9 cellular contexts compared by ENCODE assay signal in the genomic region with DNA sequence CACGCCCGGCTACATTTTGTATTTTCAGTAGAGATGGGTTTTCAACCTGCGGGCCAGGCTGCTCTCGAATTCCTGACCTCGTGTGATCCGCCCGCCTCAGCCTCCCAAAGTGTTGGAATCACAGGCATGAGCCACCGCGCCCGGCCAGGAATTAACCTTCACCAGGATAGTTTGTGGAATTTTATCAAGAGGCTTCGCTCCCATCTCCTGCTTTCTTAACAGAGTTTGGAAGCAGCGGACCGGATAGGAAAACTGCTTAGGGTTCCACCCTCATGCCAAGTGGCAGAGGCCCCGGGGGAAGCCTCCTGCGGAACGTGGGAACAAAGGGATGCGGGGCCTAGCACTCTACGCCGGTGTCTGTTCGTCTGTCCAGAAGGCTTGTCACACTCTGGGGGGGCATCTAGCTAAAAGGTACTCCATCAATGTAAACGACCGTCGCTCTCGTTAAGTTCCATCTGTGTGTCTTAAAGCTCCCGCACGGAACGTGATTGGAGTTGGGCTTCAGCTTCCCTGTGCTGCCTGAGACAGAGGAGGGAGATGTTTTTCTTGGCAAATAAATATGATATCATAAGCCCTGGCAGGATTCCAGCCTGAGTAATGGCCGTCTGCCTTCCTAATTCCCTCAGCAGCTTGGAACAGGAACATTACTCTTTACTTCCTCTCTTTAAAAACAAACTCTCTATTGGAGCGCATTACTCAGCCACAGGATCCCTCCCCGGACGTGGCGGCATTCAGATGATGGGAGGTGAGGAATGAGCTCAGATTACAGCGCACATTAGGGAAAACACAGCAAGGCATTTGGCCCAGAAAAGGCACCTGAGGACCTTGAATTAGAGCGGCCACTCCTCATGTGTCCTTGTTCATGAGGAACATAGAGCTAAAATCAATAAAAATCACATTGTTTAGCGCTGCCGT.
A peak's percentile ranks its signal among the peaks of the same experiment; 100 is the strongest.
DNase-seq lines count a peak whose midpoint lies in the region; ATAC-seq and TF ChIP-seq lines count a peak whose summit lies in the region.
"Had no signal": no experiment of that assay in that cellular context is flagged by ENCODE, and none has a peak within 500 bp of the region (broad histone marks: within the 10 kb centered on the region; RNA-seq: fewer than 3 reads in every experiment).

No MANE protein-coding gene starts in this region.

- intact Hi-C loops in testis (cut with DNase I; ENCODE audit: low total_unique reads): no loop called here
- intact Hi-C loops in activated CD4-positive, alpha-beta memory T cell treated with anti-CD3 and anti-CD28 coated beads for 36 hours (cut with micrococcal nuclease): no loop called here

- CTCF ChIA-PET in activated CD4-positive, alpha-beta memory T cell treated with anti-CD3 and anti-CD28 coated beads for 36 hours (lab: Charles Lee): no interaction called here

- H3K27me3 Mint-ChIP-seq in activated CD4-positive, alpha-beta memory T cell treated with anti-CD3 and anti-CD28 coated beads for 36 hours: no peaks in the 10 kb centered on the region

- TF ChIP-seq CTCF in testis (IDR thresholded peaks at IDR 0.05): no peak

- H3K9me3 ChIP-seq in testis: no peaks in the 10 kb centered on the region

- no peak for TF ChIP-seq POLR2A in testis (IDR thresholded peaks at IDR 0.05)

- H3K36me3 ChIP-seq in testis (ENCODE audit: low read depth, missing control alignments): no peaks in the 10 kb centered on the region
- H3K36me3 ChIP-seq: cardiac muscle cell had no signal

- H3K4me1 ChIP-seq in testis: peaks cover 4% of the 10 kb centered on the region

- H3K4me3 Mint-ChIP-seq in activated CD4-positive, alpha-beta memory T cell treated with anti-CD3 and anti-CD28 coated beads for 36 hours: no peak overlapping the region

- ATAC-seq in activated naive CD4-positive, alpha-beta T cell treated with anti-CD3 and anti-CD28 coated beads, Interleukin-2, amount 50 U/mL, for 72 hours: no peak

- H3K4me3 ChIP-seq in testis: peak overlapping the region; percentile 0 to 21
- H3K4me3 ChIP-seq: cardiac muscle cell had no signal

- H3K4me1 Mint-ChIP-seq in activated CD4-positive, alpha-beta memory T cell treated with anti-CD3 and anti-CD28 coated beads for 36 hours (ENCODE audit: low read depth): no peaks in the 10 kb centered on the region

- H3K27me3 ChIP-seq in testis: no peaks in the 10 kb centered on the region

- H3K27ac Mint-ChIP-seq in activated naive CD4-positive, alpha-beta T cell treated with anti-CD3 and anti-CD28 coated beads, Interleukin-2, amount 50 U/mL, for 72 hours: no peak overlapping the region
- H3K27ac Mint-ChIP-seq in activated CD4-positive, alpha-beta memory T cell treated with anti-CD3 and anti-CD28 coated beads for 36 hours: no peak overlapping the region

- peak overlapping the region in 1 of 2 donors; percentile 36 for H3K27ac ChIP-seq in testis
- H3K27ac ChIP-seq: cardiac muscle cell had no signal

- H3K9me3 Mint-ChIP-seq in activated naive CD4-positive, alpha-beta T cell treated with anti-CD3 and anti-CD28 coated beads, Interleukin-2, amount 50 U/mL, for 72 hours: no peaks in the 10 kb centered on the region
- H3K9me3 Mint-ChIP-seq in activated CD4-positive, alpha-beta memory T cell treated with anti-CD3 and anti-CD28 coated beads for 36 hours: no peaks in the 10 kb centered on the region

- POLR2A ChIA-PET in activated CD4-positive, alpha-beta memory T cell treated with anti-CD3 and anti-CD28 coated beads for 36 hours (lab: Charles Lee): no interaction called here

- DNase-seq in DMS 273 (lab: John Stamatoyannopoulos, UW; ENCODE audit: unreplicated experiment) (peak; percentile 92), NCI-H2029 (lab: John Stamatoyannopoulos, UW) (peak; percentile 95), amniotic epithelial cell (ENCODE audit: low read depth) (peak; percentile 81), iPS-NIHi7 (ENCODE audit: extremely low spot score) (peak; percentile 74), testis (peak; percentile 70)
- no peak for DNase-seq in activated naive CD4-positive, alpha-beta T cell treated with anti-CD3 and anti-CD28 coated beads, Interleukin-2, amount 50 U/mL, for 72 hours (ENCODE audit: low spot score in 2 of 2)
- DNase-seq in activated CD8-positive, alpha-beta memory T cell treated with anti-CD3 and anti-CD28 coated beads for 24 hours: no peak
- DNase-seq in activated CD4-positive, alpha-beta memory T cell treated with anti-CD3 and anti-CD28 coated beads for 36 hours: no peak

- WGBS in testis, 2 donors: 22 to 24% methylated on average over 36 of the region's 36 CpGs

- H3K36me3 Mint-ChIP-seq in activated naive CD4-positive, alpha-beta T cell treated with anti-CD3 and anti-CD28 coated beads, Interleukin-2, amount 50 U/mL, for 72 hours: no peaks in the 10 kb centered on the region
- H3K36me3 Mint-ChIP-seq in activated CD4-positive, alpha-beta memory T cell treated with anti-CD3 and anti-CD28 coated beads for 36 hours: no peaks in the 10 kb centered on the region

Comparison
In these comparisons a context has a peak if more than half of its experiments do, and no peak if none do; other contexts are left out.
1. DNase-seq: peak in DMS 273 (single experiment), NCI-H2029 (single experiment), amniotic epithelial cell (single experiment), iPS-NIHi7 (single experiment) and testis (single experiment); none in activated naive CD4-positive, alpha-beta T cell treated with anti-CD3 and anti-CD28 coated beads, Interleukin-2, amount 50 U/mL, for 72 hours (0 of 2), activated CD8-positive, alpha-beta memory T cell treated with anti-CD3 and anti-CD28 coated beads for 24 hours (single experiment) and activated CD4-positive, alpha-beta memory T cell treated with anti-CD3 and anti-CD28 coated beads for 36 hours (single experiment).